ENCODE assay signal across 8 cellular contexts in genomic region chr11:46555269-46556054, GRCh38. TPM values are rescaled to one million over a fixed set of nuclear protein-coding genes. Genes with fewer than 3 reads are reported as not detected.
A peak's percentile ranks its signal among the peaks of the same experiment; 100 is the strongest.
DNase-seq lines count a peak whose midpoint lies in the region; ATAC-seq and TF ChIP-seq lines count a peak whose summit lies in the region.

No MANE protein-coding gene starts in this region.

- H3K27ac Mint-ChIP-seq in activated naive CD4-positive, alpha-beta T cell treated with anti-CD3 and anti-CD28 coated beads, Interleukin-2, amount 50 U/mL, for 24 hours = peak overlapping the region; percentile 17

- H3K9me3 Mint-ChIP-seq in activated naive CD4-positive, alpha-beta T cell treated with anti-CD3 and anti-CD28 coated beads, Interleukin-2, amount 50 U/mL, for 24 hours = no peaks in the 10 kb centered on the region

- TF ChIP-seq CTCF in foreskin fibroblast (IDR thresholded peaks at IDR 0.05; ENCODE audit: low read depth, low read length) (no peak), WERI-Rb-1 (IDR thresholded peaks at IDR 0.05; ENCODE audit: low read depth, low read length) (no peak)

- no peak overlapping the region for H3K9ac ChIP-seq in SK-N-MC (ENCODE audit: insufficient read length)

- peaks cover 2% of the 10 kb centered on the region for H3K36me3 Mint-ChIP-seq in activated naive CD4-positive, alpha-beta T cell treated with anti-CD3 and anti-CD28 coated beads, Interleukin-2, amount 50 U/mL, for 24 hours

- peaks cover 66% of the 10 kb centered on the region for H3K4me1 Mint-ChIP-seq in activated naive CD4-positive, alpha-beta T cell treated with anti-CD3 and anti-CD28 coated beads, Interleukin-2, amount 50 U/mL, for 24 hours

- peak overlapping the region; percentile 9 for H3K4me3 Mint-ChIP-seq in activated naive CD4-positive, alpha-beta T cell treated with anti-CD3 and anti-CD28 coated beads, Interleukin-2, amount 50 U/mL, for 24 hours

- DNase-seq in activated naive CD4-positive, alpha-beta T cell treated with anti-CD3 and anti-CD28 coated beads, Interleukin-2, amount 50 U/mL, for 16 hours = no peak
- no peak for DNase-seq in SK-N-MC (ENCODE audit: low read depth, low spot score)
- DNase-seq in foreskin fibroblast = peak; percentile 21 to 53
- DNase-seq in cerebellar nuclear complex (lab: John Stamatoyannopoulos, UW) = no peak
- no peak for DNase-seq in WERI-Rb-1

- no peaks in the 10 kb centered on the region for H3K27me3 ChIP-seq in WERI-Rb-1 (ENCODE audit: insufficient read depth, low read depth, severe bottlenecking)

- ATAC-seq in GM19395 (IDR thresholded peaks at IDR 0.05; ENCODE audit: unreplicated experiment) = no peak

- H3K4me3 ChIP-seq in SK-N-MC (no peak overlapping the region), foreskin fibroblast (ENCODE audit: low read depth in 1 of 2, low read length in 2 of 2) (no peak overlapping the region), urinary bladder (ENCODE audit: low read depth, low read length) (no peak overlapping the region), WERI-Rb-1 (ENCODE audit: low read depth, low read length) (no peak overlapping the region)

- 0 out of 2 replicates have a peak overlapping the region, but pooled peaks have one; percentile 2 for H3K27ac ChIP-seq in SK-N-MC
- peak overlapping the region; percentile 10 for H3K27ac ChIP-seq in urinary bladder (ENCODE audit: low read depth)
- no peak overlapping the region for H3K27ac ChIP-seq in WERI-Rb-1

- H3K27me3 Mint-ChIP-seq in activated naive CD4-positive, alpha-beta T cell treated with anti-CD3 and anti-CD28 coated beads, Interleukin-2, amount 50 U/mL, for 24 hours = no peaks in the 10 kb centered on the region

- 46% methylated on average over 2 of the region's 2 CpGs for WGBS in urinary bladder

- H3K9me3 ChIP-seq in SK-N-MC (ENCODE audit: low read depth, low read length) (no peaks in the 10 kb centered on the region), WERI-Rb-1 (ENCODE audit: severe bottlenecking) (no peaks in the 10 kb centered on the region)

- H3K4me1 ChIP-seq in urinary bladder (ENCODE audit: insufficient read depth) = no peaks in the 10 kb centered on the region

- H3K36me3 ChIP-seq in SK-N-MC (ENCODE audit: insufficient read depth, low read length) (no peaks in the 10 kb centered on the region), urinary bladder (ENCODE audit: insufficient read depth) (no peaks in the 10 kb centered on the region), WERI-Rb-1 (0 out of 2 replicates have a peak, but pooled peaks cover 2% of the 10 kb centered on the region)

RNA-seq across cellular contexts. Expression of gene AMBRA1, which starts 38.4 kb away (rescaled TPM):
- 22.9 TPM for total RNA-seq in urinary bladder
- polyA plus RNA-seq in urinary bladder = 21.9 TPM

Comparison
In these comparisons a context has a peak if more than half of its experiments do, and no peak if none do; other contexts are left out.
1. DNase-seq: peak in foreskin fibroblast (2 of 2); none in activated naive CD4-positive, alpha-beta T cell treated with anti-CD3 and anti-CD28 coated beads, Interleukin-2, amount 50 U/mL, for 16 hours (single experiment), SK-N-MC (single experiment), cerebellar nuclear complex (0 of 2) and WERI-Rb-1 (single experiment).